35 cellular contexts compared by ENCODE assay signal in the genomic region with DNA sequence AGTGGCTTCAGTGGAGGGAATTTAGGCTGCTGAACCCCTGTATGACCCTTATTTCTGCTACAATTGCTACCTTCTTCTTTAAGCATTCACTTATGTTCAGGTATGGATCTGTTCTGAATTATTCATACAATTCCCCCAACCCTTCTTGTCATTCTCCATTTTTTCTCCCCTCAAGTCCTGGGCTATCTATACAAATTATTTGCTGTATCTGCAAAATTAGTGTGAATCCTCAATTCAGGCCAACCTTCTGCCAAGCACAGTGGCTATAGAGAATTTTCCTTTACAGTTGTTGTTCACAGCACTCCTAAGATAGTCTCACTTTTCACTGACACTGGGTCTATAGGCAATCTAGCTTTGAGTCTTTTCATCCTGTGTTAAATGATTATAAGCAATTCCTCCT.
DNase-seq lines count a peak whose midpoint lies in the region; ATAC-seq, FAIRE-seq and TF ChIP-seq lines count a peak whose summit lies in the region.
"Had no signal": no experiment of that assay in that cellular context is flagged by ENCODE, and none has a peak within 500 bp of the region (broad histone marks: within the 10 kb centered on the region; RNA-seq: fewer than 3 reads in every experiment).

No MANE protein-coding gene starts in this region.

- H3K9ac ChIP-seq in HepG2 (ENCODE audit: insufficient read depth, low read depth, low read length), result no peak overlapping the region
- H3K9ac ChIP-seq in IMR-90 (ENCODE audit: low read depth, low read length), result no peak overlapping the region
- H3K9ac ChIP-seq in K562 (ENCODE audit: insufficient read depth in 1 of 2, low read depth in 2 of 2, low read length in 2 of 2), result no peak overlapping the region
- H3K9ac ChIP-seq: BLaER1; BLaER1 treated with 17β-estradiol and CSF1 and Interleukin-3, amounts not matched to agents 10 nM and 100 nM had no signal

- H2AK5ac ChIP-seq in IMR-90 (ENCODE audit: low read depth, low read length), result no peak overlapping the region

- H2BK120ac ChIP-seq in IMR-90 (ENCODE audit: low read depth, low read length), result no peak overlapping the region

- H4K20me1 ChIP-seq in HepG2 (ENCODE audit: insufficient read depth, low read length), result no peaks in the 10 kb centered on the region
- no peaks in the 10 kb centered on the region for H4K20me1 ChIP-seq in IMR-90 (ENCODE audit: insufficient read depth, low read length)
- H4K20me1 ChIP-seq in K562 (replicated peaks; ENCODE audit: control insufficient read depth, insufficient read depth, low read length), result no peaks in the 10 kb centered on the region
- H4K20me1 ChIP-seq: BLaER1; BLaER1 treated with 17β-estradiol and CSF1 and Interleukin-3, amounts not matched to agents 10 nM and 100 nM had no signal

- H3K56ac ChIP-seq in IMR-90 (ENCODE audit: extremely low read depth, insufficient read depth, low read length), result no peak overlapping the region

- CTCF ChIA-PET in HepG2 (lab: Yijun Ruan, JAX; ENCODE audit: low intra/inter-chr PET ratio, low total read pairs), result no interaction called here
- CTCF ChIA-PET in A549 (lab: Yijun Ruan, JAX), result no interaction called here
- CTCF ChIA-PET in IMR-90 (lab: Yijun Ruan, JAX), result no interaction called here
- CTCF ChIA-PET in K562 (lab: Yijun Ruan, JAX; ENCODE audit: low intra/inter-chr PET ratio), result no interaction called here

- no peak overlapping the region for H3K4me3 Mint-ChIP-seq in immature natural killer cell
- H3K4me3 Mint-ChIP-seq: B cell; CD14-positive monocyte; CD4-positive, alpha-beta memory T cell; CD4-positive, alpha-beta T cell; CD4-positive, CD25-positive, alpha-beta regulatory T cell; CD8-positive, alpha-beta memory T cell; CD8-positive, alpha-beta T cell had no signal

- H3K4me2 ChIP-seq in HepG2 (ENCODE audit: low read depth, low read length), result no peak overlapping the region
- H3K4me2 ChIP-seq in A549, result no peak overlapping the region
- no peak overlapping the region for H3K4me2 ChIP-seq in IMR-90 (ENCODE audit: low read depth, low read length)
- H3K4me2 ChIP-seq in K562 (ENCODE audit: insufficient read depth, low read length), result no peak overlapping the region
- H3K4me2 ChIP-seq: BLaER1; BLaER1 treated with 17β-estradiol and CSF1 and Interleukin-3, amounts not matched to agents 10 nM and 100 nM had no signal

- H3K27ac Mint-ChIP-seq in immature natural killer cell, result no peak overlapping the region
- H3K27ac Mint-ChIP-seq: B cell; CD14-positive monocyte; CD4-positive, alpha-beta memory T cell; CD4-positive, alpha-beta T cell; CD8-positive, alpha-beta memory T cell; CD8-positive, alpha-beta T cell had no signal

- no peak overlapping the region for H2BK20ac ChIP-seq in IMR-90 (ENCODE audit: low read depth, low read length)

- H4K5ac ChIP-seq in IMR-90 (ENCODE audit: low read depth, low read length), result no peak overlapping the region

- no peak overlapping the region for H2BK15ac ChIP-seq in IMR-90 (ENCODE audit: low read depth, low read length)

- TF ChIP-seq EP300 in HepG2 (IDR thresholded peaks at IDR 0.05; ENCODE audit: low read depth in 2 of 2, low read length in 2 of 2) (no peak), HepG2 (CRISPR knock-in tag; IDR thresholded peaks at IDR 0.05; ENCODE audit: borderline replicate concordance) (no peak), A549 (IDR thresholded peaks at IDR 0.05) (no peak), K562 (IDR thresholded peaks at IDR 0.05; ENCODE audit: low read length) (no peak)

- peaks cover 32% of the 10 kb centered on the region; the same call in 1 of the 2 replicates for H3K9me3 ChIP-seq in HepG2 (ENCODE audit: low read length)
- H3K9me3 ChIP-seq in right lobe of liver, result no peaks in the 10 kb centered on the region
- H3K9me3 ChIP-seq in A549, result no peaks in the 10 kb centered on the region
- peaks cover 7% of the 10 kb centered on the region; the same call in 1 of the 2 replicates for H3K9me3 ChIP-seq in IMR-90 (ENCODE audit: control insufficient read depth, insufficient read depth, low read length)
- H3K9me3 ChIP-seq in K562 (replicated peaks; ENCODE audit: control insufficient read depth, insufficient read depth, low read depth, low read length), result no peaks in the 10 kb centered on the region
- H3K9me3 ChIP-seq: BE2C, BLaER1, Caco-2 had no signal

- no peaks in the 10 kb centered on the region for H3K27me3 ChIP-seq in HepG2 (ENCODE audit: control insufficient read depth in 1 of 2, insufficient read depth in 2 of 2, low read length in 2 of 2)
- H3K27me3 ChIP-seq in right lobe of liver, result no peaks in the 10 kb centered on the region
- H3K27me3 ChIP-seq in IMR-90 (ENCODE audit: control insufficient read depth, insufficient read depth, low read length), result no peaks in the 10 kb centered on the region
- no peaks in the 10 kb centered on the region for H3K27me3 ChIP-seq in K562 (ENCODE audit: control insufficient read depth in 2 of 2, insufficient read depth in 2 of 2, low read length in 2 of 2)
- H3K27me3 ChIP-seq: BE2C; BLaER1; BLaER1 treated with 17β-estradiol and CSF1 and Interleukin-3, amounts not matched to agents 10 nM and 100 nM had no signal

- intact Hi-C loops in HepG2 (cut with micrococcal nuclease; ENCODE audit: unreplicated experiment) (no loop called here), right lobe of liver (cut with DNase I) (no loop called here), IMR-90 (cut with micrococcal nuclease) (no loop called here), K562 (cut with micrococcal nuclease) (no loop called here)

- TF ChIP-seq RAD21 in HepG2 (CRISPR knock-in tag; IDR thresholded peaks at IDR 0.05), result no peak
- no peak for TF ChIP-seq RAD21 in A549 (conservative IDR thresholded peaks at IDR 0.05 in 1 of 2, IDR thresholded peaks at IDR 0.05 in 1 of 2)
- TF ChIP-seq RAD21 in IMR-90 (IDR thresholded peaks at IDR 0.05; ENCODE audit: low read length), result no peak
- TF ChIP-seq RAD21 in K562 (CRISPR knock-in tag; conservative IDR thresholded peaks at IDR 0.05 in 1 of 2, IDR thresholded peaks at IDR 0.05 in 1 of 2), result no peak

- DNase-seq in HepG2 (ENCODE audit: low spot score), result no peak
- no peak for DNase-seq in right lobe of liver
- no peak for DNase-seq in A549 (ENCODE audit: low read depth in 1 of 2, low spot score in 1 of 2)
- DNase-seq in IMR-90, result no peak
- no peak for DNase-seq in K562 (ENCODE audit: extremely low read depth in 1 of 4, low spot score in 3 of 4)
- DNase-seq in DMS114 treated with DMSO at 0.1 percent for 48 hours (lab: John Stamatoyannopoulos, UW; ENCODE audit: unreplicated experiment), result no peak
- no peak for DNase-seq in immature natural killer cell
- no peak for DNase-seq in GM19239 (ENCODE audit: insufficient read length, low spot score)
- DNase-seq: 8988T; ACHN; AML-193; BE2C; C1 segment of cervical spinal cord; Caco-2; Calu3; CD4-positive, alpha-beta memory T cell; CD4-positive, alpha-beta T cell; CD4-positive, CD25-positive, alpha-beta regulatory T cell; CD8-positive, alpha-beta memory T cell; CD8-positive, alpha-beta T cell; COR-L47; DMS 273 treated with DMSO at 0.1 percent for 48 hours; DMS153; DMS53; DMS79; DMS79 treated with DMSO at 0.1 percent for 48 hours; DND-41; EL had no signal

- no peak overlapping the region for H2BK5ac ChIP-seq in IMR-90 (ENCODE audit: low read depth, low read length, poor library complexity, severe bottlenecking)

- dilution Hi-C loops in IMR-90 (cut with HindIII; ENCODE audit: low sequenced_read_pairs, unreplicated experiment), result no loop called here

- H3K27ac ChIP-seq in HepG2 (ENCODE audit: extremely low read length, insufficient read depth, low read length) (no peak overlapping the region), right lobe of liver (no peak overlapping the region), A549 (no peak overlapping the region), IMR-90 (ENCODE audit: insufficient read depth, low read length) (no peak overlapping the region), K562 (ENCODE audit: extremely low read depth, low read depth, low read length) (no peak overlapping the region)
- H3K27ac ChIP-seq: 22Rv1; BLaER1; BLaER1 treated with 17β-estradiol and CSF1 and Interleukin-3, amounts not matched to agents 10 nM and 100 nM; C4-2B had no signal

- H3K4me3 ChIP-seq in HepG2 (replicated peaks in 1 of 3; ENCODE audit: insufficient read depth in 1 of 3, low read depth in 2 of 3, low read length in 3 of 3) (no peak overlapping the region), right lobe of liver (no peak overlapping the region), A549 (no peak overlapping the region), IMR-90 (ENCODE audit: insufficient read depth, low read depth, low read length) (no peak overlapping the region), K562 (no peak overlapping the region)
- H3K4me3 ChIP-seq: BLaER1; BLaER1 treated with 17β-estradiol and CSF1 and Interleukin-3, amounts not matched to agents 10 nM and 100 nM had no signal

- H3K4me1 ChIP-seq in HepG2 (ENCODE audit: insufficient read depth, low read length), result no peaks in the 10 kb centered on the region
- no peaks in the 10 kb centered on the region for H3K4me1 ChIP-seq in right lobe of liver
- H3K4me1 ChIP-seq in A549, result peaks cover 11% of the 10 kb centered on the region; the same call in 2 of the 3 replicates
- H3K4me1 ChIP-seq in IMR-90 (ENCODE audit: control insufficient read depth, insufficient read depth, low read length), result no peaks in the 10 kb centered on the region
- no peaks in the 10 kb centered on the region for H3K4me1 ChIP-seq in K562 (replicated peaks in 1 of 2; ENCODE audit: control insufficient read depth in 2 of 2, insufficient read depth in 2 of 2, low read length in 2 of 2)
- H3K4me1 ChIP-seq: BE2C, BLaER1, Caco-2 had no signal

- no peak for TF ChIP-seq CTCF in HepG2 (CRISPR knock-in tag; IDR thresholded peaks at IDR 0.05)
- TF ChIP-seq CTCF in right lobe of liver (IDR thresholded peaks at IDR 0.05), result no peak
- TF ChIP-seq CTCF in A549 (IDR thresholded peaks at IDR 0.05), result no peak
- TF ChIP-seq CTCF in IMR-90 (conservative IDR thresholded peaks at IDR 0.05; ENCODE audit: low read depth, low read length), result no peak
- TF ChIP-seq CTCF in K562 (IDR thresholded peaks at IDR 0.05 in 2 of 3, conservative IDR thresholded peaks at IDR 0.05 in 1 of 3; ENCODE audit: insufficient read depth in 2 of 3, low read depth in 1 of 3, low read length in 3 of 3), result no peak

- ATAC-seq in HepG2 (no peak), right lobe of liver (no peak), A549 (no peak), IMR-90 (ENCODE audit: low read depth) (no peak), K562 (no peak)
- ATAC-seq: CD8-positive, alpha-beta T cell had no signal

- TF ChIP-seq POLR2A in HepG2 (IDR thresholded peaks at IDR 0.05; ENCODE audit: insufficient read depth in 1 of 2, low read depth in 2 of 2, low read length in 2 of 2) (no peak), right lobe of liver (IDR thresholded peaks at IDR 0.05) (no peak), A549 (IDR thresholded peaks at IDR 0.05; ENCODE audit: low read length) (no peak), IMR-90 (IDR thresholded peaks at IDR 0.05; ENCODE audit: low read depth, low read length) (no peak), K562 (conservative IDR thresholded peaks at IDR 0.05) (no peak)

- H2AK9ac ChIP-seq in IMR-90 (replicated peaks; ENCODE audit: low read depth, low read length, poor library complexity), result no peak overlapping the region

- H3K79me2 ChIP-seq in HepG2 (ENCODE audit: insufficient read depth, low read length), result no peaks in the 10 kb centered on the region
- H3K79me2 ChIP-seq in K562 (ENCODE audit: control insufficient read depth, insufficient read depth, low read length), result no peaks in the 10 kb centered on the region

- BruUV-seq in HepG2 (replicated peaks; lab: Mats Ljungman, UMichigan) (no TSS peak), IMR-90 (replicated peaks; lab: Mats Ljungman, UMichigan) (no TSS peak), K562 (replicated peaks; lab: Mats Ljungman, UMichigan) (no TSS peak)

- no peak overlapping the region for H4K91ac ChIP-seq in IMR-90 (ENCODE audit: insufficient read depth, low read depth, low read length)

- H3K27me3 Mint-ChIP-seq in immature natural killer cell (ENCODE audit: low read depth in 3 of 3), result peaks cover 0 to 4% (median 0%) of the 10 kb centered on the region in 3 donors
- H3K27me3 Mint-ChIP-seq: B cell; CD4-positive, alpha-beta memory T cell; CD4-positive, alpha-beta T cell; CD4-positive, CD25-positive, alpha-beta regulatory T cell; CD8-positive, alpha-beta memory T cell had no signal

- H3K36me3 ChIP-seq in HepG2 (replicated peaks in 1 of 2; ENCODE audit: control insufficient read depth in 1 of 2, insufficient read depth in 2 of 2, low read length in 2 of 2) (no peaks in the 10 kb centered on the region), right lobe of liver (no peaks in the 10 kb centered on the region), IMR-90 (ENCODE audit: control insufficient read depth, insufficient read depth, low read length) (no peaks in the 10 kb centered on the region), K562 (ENCODE audit: control insufficient read depth, insufficient read depth, low read length) (no peaks in the 10 kb centered on the region)
- H3K36me3 ChIP-seq: BE2C; BLaER1; BLaER1 treated with 17β-estradiol and CSF1 and Interleukin-3, amounts not matched to agents 10 nM and 100 nM had no signal

- in situ Hi-C loops in HepG2 (cut with HindIII; ENCODE audit: extremely low pct_ligation_motif_present, low pct_unique_long_range_greater_than_20kb) (no loop called here), IMR-90 (cut with MboI; ENCODE audit: low sequenced_read_pairs) (no loop called here), K562 (cut with MboI) (no loop called here)

- FAIRE-seq in HepG2 (lab: Jason Lieb, UNC) (no peak), A549 (lab: Jason Lieb, UNC) (no peak), K562 (lab: Jason Lieb, UNC) (no peak), GM19239 (lab: Jason Lieb, UNC) (no peak)
- FAIRE-seq: A204.1 had no signal

- H3K4ac ChIP-seq in IMR-90 (ENCODE audit: low read depth, low read length), result no peak overlapping the region

- H3K9me3 Mint-ChIP-seq in immature natural killer cell, result peaks cover 3 to 30% (median 7%) of the 10 kb centered on the region in 6 donors

- POLR2A ChIA-PET in HepG2 (lab: Yijun Ruan, JAX) (no interaction called here), A549 (lab: Yijun Ruan, JAX) (no interaction called here), IMR-90 (lab: Charles Lee; ENCODE audit: unreplicated experiment) (no interaction called here), K562 (lab: Yijun Ruan, JAX) (no interaction called here)

- no peak overlapping the region for H3K18ac ChIP-seq in IMR-90 (ENCODE audit: low read depth, low read length)

- no peak overlapping the region for H3K14ac ChIP-seq in IMR-90 (replicated peaks; ENCODE audit: low read depth, low read length)

- no peak overlapping the region for H4K8ac ChIP-seq in IMR-90 (ENCODE audit: low read depth in 2 of 2, low read length in 2 of 2)

- no peaks in the 10 kb centered on the region for H3K79me1 ChIP-seq in IMR-90 (ENCODE audit: low read depth in 1 of 2, low read length in 2 of 2)

- no peaks in the 10 kb centered on the region for H3K36me3 Mint-ChIP-seq in immature natural killer cell
- H3K36me3 Mint-ChIP-seq: CD14-positive monocyte; CD4-positive, alpha-beta memory T cell; CD4-positive, CD25-positive, alpha-beta regulatory T cell; CD8-positive, alpha-beta memory T cell; CD8-positive, alpha-beta T cell had no signal

- H2AFZ ChIP-seq in HepG2 (ENCODE audit: low read length), result no peak overlapping the region
- no peak overlapping the region for H2AFZ ChIP-seq in IMR-90 (replicated peaks; ENCODE audit: low read length, poor library complexity)
- no peak overlapping the region for H2AFZ ChIP-seq in K562 (ENCODE audit: low read depth, low read length)

- no peaks in the 10 kb centered on the region for H3K4me1 Mint-ChIP-seq in immature natural killer cell
- H3K4me1 Mint-ChIP-seq: B cell; CD4-positive, alpha-beta memory T cell; CD4-positive, CD25-positive, alpha-beta regulatory T cell; CD8-positive, alpha-beta memory T cell had no signal

- no peak overlapping the region for H3K23ac ChIP-seq in IMR-90 (ENCODE audit: low read depth, low read length)

- no peaks in the 10 kb centered on the region for H3K9me1 ChIP-seq in IMR-90 (ENCODE audit: insufficient read depth, low read length)
- no peaks in the 10 kb centered on the region for H3K9me1 ChIP-seq in K562 (ENCODE audit: control insufficient read depth, insufficient read depth, low read length)

Comparison
In these comparisons a context has a peak if more than half of its experiments do, and no peak if none do; other contexts are left out.
1. Of the 241 proteins assayed by ChIP-seq in both HepG2 and K562: peak only in HepG2: MAFF and MAFK; only in K562: MAFG; in both: none; in neither: 238.